In the genomic region with DNA sequence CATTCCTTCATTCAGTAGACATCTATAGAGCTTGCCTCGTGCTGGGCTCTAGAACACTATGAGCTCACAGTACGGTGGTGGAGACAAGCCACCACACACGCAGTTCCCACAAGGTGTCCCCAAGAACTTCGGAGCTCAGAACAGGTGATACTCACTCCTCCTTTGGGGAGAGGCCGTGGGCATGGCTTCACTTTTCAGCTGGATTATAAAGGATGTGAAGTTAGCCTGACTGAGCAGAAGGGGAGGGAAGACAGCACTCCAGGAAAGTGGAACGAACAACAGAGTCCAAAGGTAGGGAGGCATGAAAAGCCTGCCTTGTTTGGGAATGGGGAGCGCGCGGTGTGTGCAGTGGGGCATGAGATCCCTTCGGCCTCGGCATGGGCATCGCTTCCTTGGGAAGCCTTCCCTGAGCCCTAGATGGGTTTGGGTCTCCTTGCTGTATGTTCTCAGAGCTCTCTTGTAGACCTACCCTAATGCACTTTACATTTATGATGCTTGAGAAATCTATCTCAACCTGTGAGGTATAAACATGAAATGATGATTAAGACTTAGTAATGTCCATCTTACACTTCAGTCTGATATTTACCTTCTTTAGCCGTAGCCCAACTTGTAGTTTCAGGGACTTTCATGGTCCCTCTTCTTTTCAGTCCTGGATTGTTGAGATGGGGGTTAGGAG, we compare ENCODE assay signal across 8 cellular contexts. TPM values are rescaled to one million over a fixed set of nuclear protein-coding genes. Genes with fewer than 3 reads are reported as not detected.
DNase-seq lines count a peak whose midpoint lies in the region; ATAC-seq lines count a peak whose summit lies in the region.

No MANE protein-coding gene starts in this region.

- H3K4me3 Mint-ChIP-seq in activated naive CD8-positive, alpha-beta T cell treated with anti-CD3 and anti-CD28 coated beads for 36 hours, result peak overlapping the region; percentile 93
- peak overlapping the region; percentile 94 for H3K4me3 Mint-ChIP-seq in stimulated activated effector memory CD8-positive, alpha-beta T cell treated with anti-CD3 and anti-CD28 coated beads, Interleukin-12 subunit alpha, Interleukin-12 subunit beta, amount 100 ng/mL, for 72 hours

- ATAC-seq in GM21367 (IDR thresholded peaks at IDR 0.05; ENCODE audit: unreplicated experiment) (peak; percentile 21), HG03571 (IDR thresholded peaks at IDR 0.05; ENCODE audit: unreplicated experiment) (peak; percentile 6)
- peak; percentile 63 for ATAC-seq in stimulated activated effector memory CD8-positive, alpha-beta T cell treated with anti-CD3 and anti-CD28 coated beads, Interleukin-12 subunit alpha, Interleukin-12 subunit beta, amount 100 ng/mL, for 72 hours

- peaks cover 22% of the 10 kb centered on the region for H3K36me3 Mint-ChIP-seq in activated naive CD8-positive, alpha-beta T cell treated with anti-CD3 and anti-CD28 coated beads for 36 hours
- H3K36me3 Mint-ChIP-seq in stimulated activated effector memory CD8-positive, alpha-beta T cell treated with anti-CD3 and anti-CD28 coated beads, Interleukin-12 subunit alpha, Interleukin-12 subunit beta, amount 100 ng/mL, for 72 hours, result peaks cover 47% of the 10 kb centered on the region

- H3K9me3 ChIP-seq in iPS-18c (ENCODE audit: control insufficient read depth, insufficient read depth, low read length), result no peaks in the 10 kb centered on the region

- peaks cover 36% of the 10 kb centered on the region for H3K4me1 Mint-ChIP-seq in activated naive CD8-positive, alpha-beta T cell treated with anti-CD3 and anti-CD28 coated beads for 36 hours
- H3K4me1 Mint-ChIP-seq in stimulated activated effector memory CD8-positive, alpha-beta T cell treated with anti-CD3 and anti-CD28 coated beads, Interleukin-12 subunit alpha, Interleukin-12 subunit beta, amount 100 ng/mL, for 72 hours, result peaks cover 37% of the 10 kb centered on the region

- peaks cover 4% of the 10 kb centered on the region for H3K27me3 Mint-ChIP-seq in activated naive CD8-positive, alpha-beta T cell treated with anti-CD3 and anti-CD28 coated beads for 36 hours

- no peaks in the 10 kb centered on the region for H3K9me3 Mint-ChIP-seq in activated naive CD8-positive, alpha-beta T cell treated with anti-CD3 and anti-CD28 coated beads for 36 hours
- no peaks in the 10 kb centered on the region for H3K9me3 Mint-ChIP-seq in stimulated activated effector memory CD8-positive, alpha-beta T cell treated with anti-CD3 and anti-CD28 coated beads, Interleukin-12 subunit alpha, Interleukin-12 subunit beta, amount 100 ng/mL, for 72 hours

- H3K27ac Mint-ChIP-seq in activated naive CD8-positive, alpha-beta T cell treated with anti-CD3 and anti-CD28 coated beads for 36 hours, result peak overlapping the region; percentile 95
- H3K27ac Mint-ChIP-seq in stimulated activated effector memory CD8-positive, alpha-beta T cell treated with anti-CD3 and anti-CD28 coated beads, Interleukin-12 subunit alpha, Interleukin-12 subunit beta, amount 100 ng/mL, for 72 hours, result peak overlapping the region; percentile 99

- DNase-seq in ELR (ENCODE audit: low read depth), result peak; percentile 42
- DNase-seq in activated naive CD8-positive, alpha-beta T cell treated with anti-CD3 and anti-CD28 coated beads for 36 hours, result no peak
- no peak for DNase-seq in stimulated activated effector memory CD8-positive, alpha-beta T cell treated with anti-CD3 and anti-CD28 coated beads, Interleukin-12 subunit alpha, Interleukin-12 subunit beta, amount 100 ng/mL, for 72 hours (ENCODE audit: low spot score in 2 of 2)
- no peak for DNase-seq in dermis blood vessel endothelial cell
- DNase-seq in LoVo (ENCODE audit: low spot score), result no peak

- H3K4me3 ChIP-seq in iPS-18c (ENCODE audit: insufficient read depth, low read depth, low read length), result peak overlapping the region; percentile 60

RNA-seq across cellular contexts. Expression of a gene that starts 0.9 kb away (rescaled TPM):
- total RNA-seq in activated naive CD8-positive, alpha-beta T cell treated with anti-CD3 and anti-CD28 coated beads for 36 hours, result 100 to 1,000 TPM in 1 of 2 experiments, 10 to 100 TPM in 1; 92.2 to 100 TPM
- 96.1 and 99.1 TPM in 2 replicates for total RNA-seq in dermis blood vessel endothelial cell

RNA-seq across cellular contexts. Expression of a gene that starts 24.5 kb away (rescaled TPM):
- 1 to 10 TPM; 1.1 to 1.7 TPM for total RNA-seq in activated naive CD8-positive, alpha-beta T cell treated with anti-CD3 and anti-CD28 coated beads for 36 hours
- 0.85 TPM in 1 of 2 replicates, not detected in the other for total RNA-seq in dermis blood vessel endothelial cell

RNA-seq across cellular contexts. Expression of a gene that starts 35.9 kb away (rescaled TPM):
- 100 to 1,000 TPM; 255 to 260 TPM for total RNA-seq in activated naive CD8-positive, alpha-beta T cell treated with anti-CD3 and anti-CD28 coated beads for 36 hours
- total RNA-seq in dermis blood vessel endothelial cell, result 92.8 and 96.7 TPM in 2 replicates

RNA-seq across cellular contexts. Expression of a gene that starts 43.2 kb away (rescaled TPM):
- total RNA-seq in activated naive CD8-positive, alpha-beta T cell treated with anti-CD3 and anti-CD28 coated beads for 36 hours, result not detected
- total RNA-seq in dermis blood vessel endothelial cell, result not detected in 2 replicates

Comparison
In these comparisons a context has a peak if more than half of its experiments do, and no peak if none do; other contexts are left out.
1. ATAC-seq: peak in every context shown above with its lines; median percentile 63 in stimulated activated effector memory CD8-positive, alpha-beta T cell treated with anti-CD3 and anti-CD28 coated beads, Interleukin-12 subunit alpha, Interleukin-12 subunit beta, amount 100 ng/mL, for 72 hours; 21 in GM21367; 6 in HG03571.